In genomic region chr7:91330378-91331295, GRCh38 we compare ENCODE assay signal across 20 cellular contexts.
DNase-seq lines count a peak whose midpoint lies in the region; ATAC-seq and TF ChIP-seq lines count a peak whose summit lies in the region.
"Had no signal": no experiment of that assay in that cellular context is flagged by ENCODE, and none has a peak within 500 bp of the region (broad histone marks: within the 10 kb centered on the region; RNA-seq: fewer than 3 reads in every experiment).

No MANE protein-coding gene starts in this region.

- TF ChIP-seq CTCF in NB4 (IDR thresholded peaks at IDR 0.05; ENCODE audit: low read depth, low read length): no peak
- TF ChIP-seq CTCF in choroid plexus epithelial cell (conservative IDR thresholded peaks at IDR 0.05; ENCODE audit: low read depth, low read length): no peak
- TF ChIP-seq CTCF in left lung (IDR thresholded peaks at IDR 0.05): no peak
- TF ChIP-seq CTCF in sigmoid colon (IDR thresholded peaks at IDR 0.05): no peak

- H3K27me3 ChIP-seq in left lung: no peaks in the 10 kb centered on the region
- no peaks in the 10 kb centered on the region for H3K27me3 ChIP-seq in sigmoid colon
- H3K27me3 ChIP-seq: tibial nerve had no signal

- H3K4me3 ChIP-seq in NB4 (ENCODE audit: low read depth, low read length) (no peak overlapping the region), choroid plexus epithelial cell (ENCODE audit: low read depth, low read length) (no peak overlapping the region), left lung (no peak overlapping the region), sigmoid colon (no peak overlapping the region)
- H3K4me3 ChIP-seq: smooth muscle cell, tibial nerve had no signal

- H3K27me3 Mint-ChIP-seq in activated T-helper 2 cell treated with anti-CD3 and anti-CD28 coated beads, Interferon-gamma antibody, Interleukin-2, Interleukin-4, amounts not matched to agents 10 μg/mL and 5 μg/mL and 100 μg/mL, durations not matched to agents 14 hours and 24 hours and 36 hours (ENCODE audit: low read depth): no peaks in the 10 kb centered on the region
- H3K27me3 Mint-ChIP-seq: CD4-positive, CD25-positive, alpha-beta regulatory T cell; progenitor cell of endocrine pancreas had no signal

- no peak overlapping the region for H3K27ac Mint-ChIP-seq in activated T-helper 2 cell treated with anti-CD3 and anti-CD28 coated beads, Interferon-gamma antibody, Interleukin-2, Interleukin-4, amounts not matched to agents 10 μg/mL and 5 μg/mL and 100 μg/mL, durations not matched to agents 14 hours and 24 hours and 36 hours
- H3K27ac Mint-ChIP-seq: CD4-positive, CD25-positive, alpha-beta regulatory T cell; progenitor cell of endocrine pancreas had no signal

- H3K4me1 ChIP-seq in left lung (peaks cover 0 to 13% of the 10 kb centered on the region in 2 donors), sigmoid colon (no peaks in the 10 kb centered on the region)

- H3K4me3 Mint-ChIP-seq in activated T-helper 2 cell treated with anti-CD3 and anti-CD28 coated beads, Interferon-gamma antibody, Interleukin-2, Interleukin-4, amounts not matched to agents 10 μg/mL and 5 μg/mL and 100 μg/mL, durations not matched to agents 14 hours and 24 hours and 36 hours (ENCODE audit: low read depth): no peak overlapping the region
- H3K4me3 Mint-ChIP-seq: CD4-positive, CD25-positive, alpha-beta regulatory T cell had no signal

- H3K27ac ChIP-seq in left lung (peak overlapping the region in 1 of 2 donors; percentile 21), sigmoid colon (peak overlapping the region in 2 of 4 donors; percentile 27 to 28)

- DNase-seq in AG20443 (ENCODE audit: low spot score) (peak; percentile 16), NB4 (ENCODE audit: low read depth) (peak; percentile 12), choroid plexus epithelial cell (ENCODE audit: low read depth) (peak; percentile 36), left lung (no peak), sigmoid colon (no peak)
- no peak for DNase-seq in stimulated activated CD4-positive, alpha-beta T cell treated with anti-CD3 and anti-CD28 coated beads, Interleukin-4, amount 100 ng/mL, for 1 hour
- DNase-seq in activated T-helper 2 cell treated with anti-CD3 and anti-CD28 coated beads, Interferon-gamma antibody, Interleukin-2, Interleukin-4, amounts not matched to agents 10 μg/mL and 5 μg/mL and 100 μg/mL, durations not matched to agents 14 hours and 24 hours and 36 hours (ENCODE audit: low spot score): no peak
- DNase-seq: ACHN; activated CD4-positive, alpha-beta T cell treated with anti-CD3 and anti-CD28 coated beads for 48 hours; CD4-positive, CD25-positive, alpha-beta regulatory T cell; DMS153; GOT3; NCI-H1048; NCI-H2029; stimulated activated CD4-positive, alpha-beta T cell treated with anti-CD3 and anti-CD28 coated beads, Interleukin-2, amount 100 ng/mL, for 48 hours; stimulated activated naive CD8-positive, alpha-beta T cell treated with anti-CD3 and anti-CD28 coated beads, Interleukin-15, Interleukin-2, amounts not matched to agents 100 U/mL and 50 U/mL, for 24 hours had no signal

- TF ChIP-seq POLR2A in NB4 (IDR thresholded peaks at IDR 0.05; ENCODE audit: extremely low read depth, insufficient read length) (no peak), sigmoid colon (IDR thresholded peaks at IDR 0.05) (no peak)

- no peak for TF ChIP-seq EP300 in sigmoid colon (IDR thresholded peaks at IDR 0.05)

- H3K9me3 ChIP-seq in left lung (no peaks in the 10 kb centered on the region), sigmoid colon (no peaks in the 10 kb centered on the region)
- H3K9me3 ChIP-seq: tibial nerve had no signal

- H3K36me3 ChIP-seq in left lung: no peaks in the 10 kb centered on the region
- H3K36me3 ChIP-seq in sigmoid colon: no peaks in the 10 kb centered on the region
- H3K36me3 ChIP-seq: tibial nerve had no signal

- intact Hi-C loops in left lung (cut with DNase I): no loop called here
- intact Hi-C loops in sigmoid colon (cut with DNase I): no loop called here
- intact Hi-C loops in activated T-helper 2 cell treated with anti-CD3 and anti-CD28 coated beads, Interferon-gamma antibody, Interleukin-2, Interleukin-4, amounts not matched to agents 10 μg/mL and 5 μg/mL and 100 μg/mL, durations not matched to agents 14 hours and 24 hours and 36 hours (cut with micrococcal nuclease): no loop called here

- ATAC-seq in left lung (peak; percentile 55), GM19328 (IDR thresholded peaks at IDR 0.05; ENCODE audit: unreplicated experiment) (no peak)
- ATAC-seq: stimulated activated naive CD8-positive, alpha-beta T cell treated with anti-CD3 and anti-CD28 coated beads, Interleukin-15, Interleukin-2, amounts not matched to agents 100 U/mL and 50 U/mL, for 24 hours had no signal

- H3K36me3 Mint-ChIP-seq in activated T-helper 2 cell treated with anti-CD3 and anti-CD28 coated beads, Interferon-gamma antibody, Interleukin-2, Interleukin-4, amounts not matched to agents 10 μg/mL and 5 μg/mL and 100 μg/mL, durations not matched to agents 14 hours and 24 hours and 36 hours (ENCODE audit: low read depth): no peaks in the 10 kb centered on the region
- H3K36me3 Mint-ChIP-seq: CD4-positive, CD25-positive, alpha-beta regulatory T cell had no signal

- no peaks in the 10 kb centered on the region for H3K9me3 Mint-ChIP-seq in activated T-helper 2 cell treated with anti-CD3 and anti-CD28 coated beads, Interferon-gamma antibody, Interleukin-2, Interleukin-4, amounts not matched to agents 10 μg/mL and 5 μg/mL and 100 μg/mL, durations not matched to agents 14 hours and 24 hours and 36 hours

- 69% methylated on average over 4 of the region's 4 CpGs for WGBS in sigmoid colon, 2 donors

- peaks cover 1% of the 10 kb centered on the region for H3K4me1 Mint-ChIP-seq in activated T-helper 2 cell treated with anti-CD3 and anti-CD28 coated beads, Interferon-gamma antibody, Interleukin-2, Interleukin-4, amounts not matched to agents 10 μg/mL and 5 μg/mL and 100 μg/mL, durations not matched to agents 14 hours and 24 hours and 36 hours (ENCODE audit: low read depth)
- H3K4me1 Mint-ChIP-seq: CD4-positive, CD25-positive, alpha-beta regulatory T cell had no signal

Comparison
In these comparisons a context has a peak if more than half of its experiments do, and no peak if none do; other contexts are left out.
1. DNase-seq: peak in AG20443 (single experiment), NB4 (single experiment) and choroid plexus epithelial cell (single experiment); none in left lung (0 of 2), stimulated activated CD4-positive, alpha-beta T cell treated with anti-CD3 and anti-CD28 coated beads, Interleukin-4, amount 100 ng/mL, for 1 hour (single experiment), sigmoid colon (single experiment) and activated T-helper 2 cell treated with anti-CD3 and anti-CD28 coated beads, Interferon-gamma antibody, Interleukin-2, Interleukin-4, amounts not matched to agents 10 μg/mL and 5 μg/mL and 100 μg/mL, durations not matched to agents 14 hours and 24 hours and 36 hours (single experiment).